ENCODE assay signal across 16 cellular contexts in the genomic region with DNA sequence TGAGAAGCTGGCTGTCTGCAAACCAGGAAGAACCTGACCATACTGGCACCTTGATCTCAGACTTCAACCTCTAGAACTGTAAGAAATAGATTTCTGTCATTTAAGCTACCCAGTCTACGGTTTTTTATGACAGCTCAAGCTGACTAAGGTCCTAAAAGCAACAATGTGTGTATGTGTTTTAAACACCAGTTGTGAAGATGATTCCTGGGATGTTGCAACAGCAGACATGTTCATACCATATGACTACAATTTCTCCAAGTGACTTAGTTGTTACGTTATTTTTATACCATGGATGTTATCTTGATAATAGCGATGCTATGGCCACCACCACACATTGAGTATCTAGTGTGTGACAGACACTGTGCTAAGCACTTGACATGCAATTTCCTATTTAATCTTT.
"Had no signal": no experiment of that assay in that cellular context is flagged by ENCODE, and none has a peak within 500 bp of the region (broad histone marks: within the 10 kb centered on the region; RNA-seq: fewer than 3 reads in every experiment).

No MANE protein-coding gene starts in this region.

- DNase-seq: activated CD4-positive, alpha-beta memory T cell treated with anti-CD3 and anti-CD28 coated beads, Interleukin-2, amount 10 ng/mL, durations not matched to agents 7 days and 5 days; activated CD4-positive, alpha-beta T cell treated with anti-CD3 and anti-CD28 coated beads for 1 hour; activated CD8-positive, alpha-beta memory T cell treated with anti-CD3 and anti-CD28 coated beads, Interleukin-2, amount 50 U/mL, for 4 hours; activated naive CD4-positive, alpha-beta T cell treated with Interleukin-2 at 50 U/mL for 16 hours; caudate nucleus; effector CD4-positive, alpha-beta T cell; left colon; naive B cell; occipital lobe; right cardiac atrium; stimulated activated naive B cell treated with anti-CD40 and anti-IgM and Interleukin-4, amounts not matched to agents 10 μg/mL and 1 μg/mL and 100 μg/mL, for 72 hours; SW 1271; T1000; trophoblast cell had no signal

- ATAC-seq: left colon; right cardiac atrium; stimulated activated naive B cell treated with anti-CD40 and anti-IgM and Interleukin-4, amounts not matched to agents 10 μg/mL and 1 μg/mL and 100 μg/mL, for 72 hours had no signal

- H3K4me3 Mint-ChIP-seq: activated CD4-positive, alpha-beta memory T cell treated with anti-CD3 and anti-CD28 coated beads, Interleukin-2, amount 10 ng/mL, durations not matched to agents 7 days and 5 days; naive B cell; stimulated activated naive B cell treated with anti-CD40 and anti-IgM and Interleukin-4, amounts not matched to agents 10 μg/mL and 1 μg/mL and 100 μg/mL, for 72 hours had no signal

- H3K27me3 Mint-ChIP-seq: activated CD4-positive, alpha-beta memory T cell treated with anti-CD3 and anti-CD28 coated beads, Interleukin-2, amount 10 ng/mL, durations not matched to agents 7 days and 5 days; naive B cell; progenitor cell of endocrine pancreas; stimulated activated naive B cell treated with anti-CD40 and anti-IgM and Interleukin-4, amounts not matched to agents 10 μg/mL and 1 μg/mL and 100 μg/mL, for 72 hours had no signal

- H3K27ac Mint-ChIP-seq: activated CD4-positive, alpha-beta memory T cell treated with anti-CD3 and anti-CD28 coated beads, Interleukin-2, amount 10 ng/mL, durations not matched to agents 7 days and 5 days; naive B cell; progenitor cell of endocrine pancreas; stimulated activated naive B cell treated with anti-CD40 and anti-IgM and Interleukin-4, amounts not matched to agents 10 μg/mL and 1 μg/mL and 100 μg/mL, for 72 hours had no signal

- H3K9me3 Mint-ChIP-seq: activated CD4-positive, alpha-beta memory T cell treated with anti-CD3 and anti-CD28 coated beads, Interleukin-2, amount 10 ng/mL, durations not matched to agents 7 days and 5 days; naive B cell; stimulated activated naive B cell treated with anti-CD40 and anti-IgM and Interleukin-4, amounts not matched to agents 10 μg/mL and 1 μg/mL and 100 μg/mL, for 72 hours had no signal

- H3K27ac ChIP-seq: coronary artery had no signal
